Comparison of ENCODE assay signal across 20 cellular contexts in the genomic region with DNA sequence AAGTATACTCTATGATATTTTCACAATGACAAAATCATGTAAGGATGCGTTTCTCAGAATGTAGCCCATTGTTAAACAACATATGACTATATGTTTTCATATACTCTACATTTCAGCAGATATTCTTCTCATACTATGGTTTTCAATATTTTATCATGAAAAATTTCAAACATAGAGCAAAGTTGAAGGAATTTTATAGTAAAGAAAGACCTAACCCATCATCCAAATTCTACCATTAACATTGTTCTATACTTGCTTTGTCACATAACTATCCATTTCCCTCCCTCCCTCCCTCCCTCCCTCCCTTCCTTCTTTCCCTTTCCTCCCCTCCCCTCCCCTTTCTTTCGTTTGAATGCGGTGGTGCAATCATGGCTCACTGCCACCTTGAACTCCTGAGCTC.
DNase-seq lines count a peak whose midpoint lies in the region; ATAC-seq, FAIRE-seq and TF ChIP-seq lines count a peak whose summit lies in the region.
"Had no signal": no experiment of that assay in that cellular context is flagged by ENCODE, and none has a peak within 500 bp of the region (broad histone marks: within the 10 kb centered on the region; RNA-seq: fewer than 3 reads in every experiment).

No MANE protein-coding gene starts in this region.

- H3K9me3 ChIP-seq in gastrocnemius medialis, result no peaks in the 10 kb centered on the region
- H3K9me3 ChIP-seq: BLaER1 had no signal

- peak overlapping the region; percentile 62 for H3K27ac Mint-ChIP-seq in activated naive CD4-positive, alpha-beta T cell treated with anti-CD3 and anti-CD28 coated beads, Interleukin-2, amount 50 U/mL, for 24 hours
- H3K27ac Mint-ChIP-seq in stimulated activated effector memory CD8-positive, alpha-beta T cell treated with anti-CD3 and anti-CD28 coated beads, Interleukin-12 subunit alpha, Interleukin-12 subunit beta, amount 100 ng/mL, for 72 hours, result no peak overlapping the region
- H3K27ac Mint-ChIP-seq: B cell; CD4-positive, CD25-positive, alpha-beta regulatory T cell; CD8-positive, alpha-beta T cell; GM23338; H9 had no signal

- no peaks in the 10 kb centered on the region for H3K9me3 Mint-ChIP-seq in activated naive CD4-positive, alpha-beta T cell treated with anti-CD3 and anti-CD28 coated beads, Interleukin-2, amount 50 U/mL, for 24 hours
- peaks cover 2% of the 10 kb centered on the region for H3K9me3 Mint-ChIP-seq in stimulated activated effector memory CD8-positive, alpha-beta T cell treated with anti-CD3 and anti-CD28 coated beads, Interleukin-12 subunit alpha, Interleukin-12 subunit beta, amount 100 ng/mL, for 72 hours
- H3K9me3 Mint-ChIP-seq: CD8-positive, alpha-beta T cell; H9 had no signal

- no peaks in the 10 kb centered on the region for H3K36me3 ChIP-seq in gastrocnemius medialis
- H3K36me3 ChIP-seq: BLaER1 had no signal

- H3K27me3 ChIP-seq in gastrocnemius medialis, result no peaks in the 10 kb centered on the region
- H3K27me3 ChIP-seq: BLaER1 had no signal

- ATAC-seq in gastrocnemius medialis, result no peak
- no peak for ATAC-seq in stimulated activated effector memory CD8-positive, alpha-beta T cell treated with anti-CD3 and anti-CD28 coated beads, Interleukin-12 subunit alpha, Interleukin-12 subunit beta, amount 100 ng/mL, for 72 hours
- ATAC-seq: CD8-positive, alpha-beta T cell; GM23338; HCT116 had no signal

- FAIRE-seq in D721Med (lab: Jason Lieb, UNC), result peak; percentile 6
- FAIRE-seq: GM12891, GM18507 had no signal

- peaks cover 35 to 36% of the 10 kb centered on the region in 2 donors for H3K4me1 ChIP-seq in gastrocnemius medialis
- H3K4me1 ChIP-seq: BLaER1 had no signal

- peaks cover 1% of the 10 kb centered on the region for H3K27me3 Mint-ChIP-seq in activated naive CD4-positive, alpha-beta T cell treated with anti-CD3 and anti-CD28 coated beads, Interleukin-2, amount 50 U/mL, for 24 hours
- H3K27me3 Mint-ChIP-seq: CD4-positive, CD25-positive, alpha-beta regulatory T cell had no signal

- H3K27ac ChIP-seq in epithelial cell of prostate (peak overlapping the region; percentile 42), gastrocnemius medialis (peak overlapping the region in 3 of 4 donors; percentile 4 to 48 (median 11))
- H3K27ac ChIP-seq: 22Rv1, BLaER1, C4-2B had no signal

- no peak for TF ChIP-seq POLR2A in gastrocnemius medialis (IDR thresholded peaks at IDR 0.05)

- in situ Hi-C loops in gastrocnemius medialis (cut with MboI; ENCODE audit: low sequenced_read_pairs in 4 of 4), result no loop called here

- no peak overlapping the region for H3K4me3 ChIP-seq in gastrocnemius medialis
- H3K4me3 ChIP-seq: BLaER1, GM23338 had no signal

- intact Hi-C loops in gastrocnemius medialis (cut with DNase I; ENCODE audit: low total_unique reads), result no loop called here

- no peak for DNase-seq in activated naive CD4-positive, alpha-beta T cell (lab: John Stamatoyannopoulos, UW)
- DNase-seq in D721Med (ENCODE audit: insufficient read length, low spot score) (no peak), epithelial cell of prostate (ENCODE audit: low read depth, low spot score) (no peak), gastrocnemius medialis (no peak), mesenteric fat pad (ENCODE audit: low spot score) (no peak)
- no peak for DNase-seq in stimulated activated effector memory CD8-positive, alpha-beta T cell treated with anti-CD3 and anti-CD28 coated beads, Interleukin-12 subunit alpha, Interleukin-12 subunit beta, amount 100 ng/mL, for 72 hours (ENCODE audit: low spot score in 2 of 2)
- DNase-seq: CD4-positive, CD25-positive, alpha-beta regulatory T cell; CD8-positive, alpha-beta T cell; DMS79 treated with DMSO at 0.1 percent for 48 hours; GF-D8; H9 had no signal

- no peak overlapping the region for H3K4me3 Mint-ChIP-seq in activated naive CD4-positive, alpha-beta T cell treated with anti-CD3 and anti-CD28 coated beads, Interleukin-2, amount 50 U/mL, for 24 hours
- H3K4me3 Mint-ChIP-seq in stimulated activated effector memory CD8-positive, alpha-beta T cell treated with anti-CD3 and anti-CD28 coated beads, Interleukin-12 subunit alpha, Interleukin-12 subunit beta, amount 100 ng/mL, for 72 hours, result no peak overlapping the region
- H3K4me3 Mint-ChIP-seq: B cell; CD4-positive, CD25-positive, alpha-beta regulatory T cell; CD8-positive, alpha-beta T cell; GM23338; H9 had no signal

- no peak for TF ChIP-seq CTCF in D721Med (IDR thresholded peaks at IDR 0.05; ENCODE audit: insufficient read depth, missing control alignments)
- TF ChIP-seq CTCF in gastrocnemius medialis (IDR thresholded peaks at IDR 0.05 in 4 of 5, conservative IDR thresholded peaks at IDR 0.05 in 1 of 5), result no peak

- H3K36me3 Mint-ChIP-seq in activated naive CD4-positive, alpha-beta T cell treated with anti-CD3 and anti-CD28 coated beads, Interleukin-2, amount 50 U/mL, for 24 hours, result no peaks in the 10 kb centered on the region
- H3K36me3 Mint-ChIP-seq in stimulated activated effector memory CD8-positive, alpha-beta T cell treated with anti-CD3 and anti-CD28 coated beads, Interleukin-12 subunit alpha, Interleukin-12 subunit beta, amount 100 ng/mL, for 72 hours, result no peaks in the 10 kb centered on the region
- H3K36me3 Mint-ChIP-seq: CD4-positive, CD25-positive, alpha-beta regulatory T cell; CD8-positive, alpha-beta T cell had no signal

- no peaks in the 10 kb centered on the region for H3K4me1 Mint-ChIP-seq in activated naive CD4-positive, alpha-beta T cell treated with anti-CD3 and anti-CD28 coated beads, Interleukin-2, amount 50 U/mL, for 24 hours
- H3K4me1 Mint-ChIP-seq in stimulated activated effector memory CD8-positive, alpha-beta T cell treated with anti-CD3 and anti-CD28 coated beads, Interleukin-12 subunit alpha, Interleukin-12 subunit beta, amount 100 ng/mL, for 72 hours, result no peaks in the 10 kb centered on the region
- H3K4me1 Mint-ChIP-seq: B cell had no signal
